Comparison of ENCODE assay signal across 27 cellular contexts in genomic region chr7:38903057-38903456, GRCh38. TPM values are rescaled to one million over a fixed set of nuclear protein-coding genes. Genes with fewer than 3 reads are reported as not detected.
A peak's percentile ranks its signal among the peaks of the same experiment; 100 is the strongest.
DNase-seq lines count a peak whose midpoint lies in the region; ATAC-seq, FAIRE-seq and TF ChIP-seq lines count a peak whose summit lies in the region.
"Had no signal": no experiment of that assay in that cellular context is flagged by ENCODE, and none has a peak within 500 bp of the region (broad histone marks: within the 10 kb centered on the region; RNA-seq: fewer than 3 reads in every experiment).

No MANE protein-coding gene starts in this region.

- H3K9me2 ChIP-seq in GM23338 (ENCODE audit: insufficient read depth), result no peaks in the 10 kb centered on the region

- H3F3A ChIP-seq in GM23338 (replicated peaks; ENCODE audit: low read depth) (no peaks in the 10 kb centered on the region), neural progenitor cell (ENCODE audit: low read depth) (no peaks in the 10 kb centered on the region)

- H3K4me2 ChIP-seq in GM23338, result no peak overlapping the region
- peak overlapping the region; percentile 58 for H3K4me2 ChIP-seq in neural progenitor cell

- H4K20me1 ChIP-seq in GM23338 (replicated peaks; ENCODE audit: insufficient read depth) (peaks cover 18% of the 10 kb centered on the region; the same call in 1 of the 2 replicates), neural progenitor cell (ENCODE audit: low read depth) (peaks cover 24% of the 10 kb centered on the region)

- no peaks in the 10 kb centered on the region for H3K27me3 Mint-ChIP-seq in Calu3 (ENCODE audit: unreplicated experiment)
- H3K27me3 Mint-ChIP-seq in GM23338 (ENCODE audit: insufficient read depth, low read depth, poor library complexity), result peaks cover 2% of the 10 kb centered on the region
- no peaks in the 10 kb centered on the region for H3K27me3 Mint-ChIP-seq in central memory CD8-positive, alpha-beta T cell
- peaks cover 3% of the 10 kb centered on the region for H3K27me3 Mint-ChIP-seq in neural progenitor cell (ENCODE audit: insufficient read depth, low read depth)
- H3K27me3 Mint-ChIP-seq: CD4-positive, alpha-beta memory T cell had no signal

- H3K27ac ChIP-seq in GM23338 (ENCODE audit: low read depth) (no peak overlapping the region), neural progenitor cell (peak overlapping the region; percentile 17)
- H3K27ac ChIP-seq: BLaER1, GM23248, Peyer's patch, SK-N-MC had no signal

- H3K4me3 Mint-ChIP-seq in Calu3 (ENCODE audit: low read depth, unreplicated experiment) (no peak overlapping the region), GM23338 (no peak overlapping the region), neural progenitor cell (no peak overlapping the region)
- no peak overlapping the region for H3K4me3 Mint-ChIP-seq in central memory CD8-positive, alpha-beta T cell
- H3K4me3 Mint-ChIP-seq: CD4-positive, alpha-beta memory T cell had no signal

- H2AFZ ChIP-seq in GM23338 (no peak overlapping the region), neural progenitor cell (replicated peaks) (no peak overlapping the region)
- H2AFZ ChIP-seq: GM23248 had no signal

- H3K79me2 ChIP-seq in GM23338 (replicated peaks; ENCODE audit: insufficient read depth) (peaks cover 45% of the 10 kb centered on the region), neural progenitor cell (ENCODE audit: low read depth) (peaks cover 40% of the 10 kb centered on the region)

- DNase-seq in Calu3 (no peak), GM23338 (ENCODE audit: low spot score) (peak; percentile 23), neural progenitor cell (ENCODE audit: low spot score) (peak; percentile 51), GM12892 (ENCODE audit: insufficient read length) (no peak), NCI-H2171 (lab: John Stamatoyannopoulos, UW) (no peak)
- no peak for DNase-seq in central memory CD8-positive, alpha-beta T cell (ENCODE audit: low spot score in 2 of 2)
- DNase-seq: CD4-positive, alpha-beta memory T cell; COR-L47; EL; GF-D8; GM23248; HCEC 1CT; KBM-7; MV-4-11; NCI-H1105; NCI-H2029; NCI-H446 treated with DMSO at 0.1 percent for 48 hours; NCI-H526; OCI-M1; Peyer's patch; SIG-M5 had no signal

- no TSS peak for BruUV-seq in Calu3 (replicated peaks; lab: Mats Ljungman, UMichigan)

- 0 out of 2 replicates have a peak, but pooled peaks cover 7% of the 10 kb centered on the region for H3K4me1 ChIP-seq in GM23338 (ENCODE audit: insufficient read depth)
- peaks cover 15% of the 10 kb centered on the region for H3K4me1 ChIP-seq in neural progenitor cell

- no peak for TF ChIP-seq CTCF in Calu3 (IDR thresholded peaks at IDR 0.05; ENCODE audit: unreplicated experiment)
- TF ChIP-seq CTCF in GM23338 (conservative IDR thresholded peaks at IDR 0.05; ENCODE audit: low read depth in 2 of 2), result no peak
- no peak for TF ChIP-seq CTCF in neural progenitor cell (IDR thresholded peaks at IDR 0.05)

- H3K9me3 Mint-ChIP-seq in Calu3 (ENCODE audit: low read depth, unreplicated experiment) (no peaks in the 10 kb centered on the region), GM23338 (no peaks in the 10 kb centered on the region), neural progenitor cell (no peaks in the 10 kb centered on the region)
- H3K9me3 Mint-ChIP-seq in central memory CD8-positive, alpha-beta T cell, result no peaks in the 10 kb centered on the region
- H3K9me3 Mint-ChIP-seq: CD4-positive, alpha-beta memory T cell had no signal

- H3K36me3 ChIP-seq in GM23338 (ENCODE audit: insufficient read depth), result no peaks in the 10 kb centered on the region
- no peaks in the 10 kb centered on the region for H3K36me3 ChIP-seq in neural progenitor cell
- H3K36me3 ChIP-seq: Peyer's patch had no signal

- TF ChIP-seq POLR2A in GM12892 (IDR thresholded peaks at IDR 0.05; ENCODE audit: low read depth, low read length), result no peak
- no peak for TF ChIP-seq POLR2A in GM18505 (IDR thresholded peaks at IDR 0.05; ENCODE audit: borderline replicate concordance, extremely low read depth, insufficient read depth, insufficient read length)

- CTCF ChIA-PET in Calu3 (lab: Charles Lee), result interaction anchor here (1.2 to 1.3 kb wide), 2 partner anchors 19 to 75 kb away, joined by 3 to 4 read pairs; no protein-coding TSS in a partner anchor

- intact Hi-C loops in Calu3 (cut with micrococcal nuclease; ENCODE audit: unreplicated experiment), result no loop called here

- no peak for FAIRE-seq in GM12892 (lab: Jason Lieb, UNC)
- FAIRE-seq: A204.1, GM18507 had no signal

- H3K9ac ChIP-seq in neural progenitor cell, result peak overlapping the region; percentile 12
- H3K9ac ChIP-seq: BLaER1, GM23248 had no signal

- H3K27me3 ChIP-seq in GM23338 (ENCODE audit: insufficient read depth) (no peaks in the 10 kb centered on the region), neural progenitor cell (no peaks in the 10 kb centered on the region)
- H3K27me3 ChIP-seq: BLaER1, Peyer's patch had no signal

- H3K4me1 Mint-ChIP-seq in Calu3 (ENCODE audit: low read depth, unreplicated experiment), result peaks cover 68% of the 10 kb centered on the region
- peaks cover 15% of the 10 kb centered on the region for H3K4me1 Mint-ChIP-seq in GM23338
- peaks cover 60% of the 10 kb centered on the region for H3K4me1 Mint-ChIP-seq in central memory CD8-positive, alpha-beta T cell
- H3K4me1 Mint-ChIP-seq in neural progenitor cell, result peaks cover 16% of the 10 kb centered on the region

- H3K36me3 Mint-ChIP-seq in Calu3 (ENCODE audit: insufficient read depth, unreplicated experiment), result peaks cover 7% of the 10 kb centered on the region
- no peaks in the 10 kb centered on the region for H3K36me3 Mint-ChIP-seq in GM23338 (ENCODE audit: low read depth)
- H3K36me3 Mint-ChIP-seq in central memory CD8-positive, alpha-beta T cell (ENCODE audit: insufficient read depth), result peaks cover 2% of the 10 kb centered on the region
- no peaks in the 10 kb centered on the region for H3K36me3 Mint-ChIP-seq in neural progenitor cell

- no peaks in the 10 kb centered on the region for H3K9me3 ChIP-seq in neural progenitor cell (ENCODE audit: low read depth)
- H3K9me3 ChIP-seq: BLaER1, Peyer's patch had no signal

- H3K27ac Mint-ChIP-seq in Calu3 (ENCODE audit: unreplicated experiment), result peak overlapping the region; percentile 37
- H3K27ac Mint-ChIP-seq in GM23338, result no peak overlapping the region
- peak overlapping the region; percentile 19 for H3K27ac Mint-ChIP-seq in central memory CD8-positive, alpha-beta T cell (ENCODE audit: low read depth)
- H3K27ac Mint-ChIP-seq in neural progenitor cell, result no peak overlapping the region

- H3K4me3 ChIP-seq in GM23338 (no peak overlapping the region), neural progenitor cell (no peak overlapping the region)
- H3K4me3 ChIP-seq: BLaER1, GM23248, Peyer's patch, SK-N-MC had no signal

- ATAC-seq in GM23338 (peak; percentile 89), HG03280 (IDR thresholded peaks at IDR 0.05; ENCODE audit: unreplicated experiment) (no peak), GM18505 (IDR thresholded peaks at IDR 0.05; ENCODE audit: unreplicated experiment) (no peak)
- ATAC-seq in central memory CD8-positive, alpha-beta T cell (replicated peaks; ENCODE audit: extremely low read depth, poor library complexity, severe bottlenecking), result no peak

TF ChIP-seq in GM23338, 12 proteins besides CTCF, POLR2A, EP300 and RAD21 (continues in another document):
- TF ChIP-seq POLR2AphosphoS5 (IDR thresholded peaks at IDR 0.05; ENCODE audit: low read depth), result no peak
- no peak for TF ChIP-seq ETS1 (IDR thresholded peaks at IDR 0.05)
- TF ChIP-seq ZNF331 (CRISPR knock-in tag; IDR thresholded peaks at IDR 0.05; ENCODE audit: low read depth), result no peak

RNA-seq across cellular contexts. Expression of gene VPS41, which starts 5.9 kb away (rescaled TPM):
- total RNA-seq in Calu3 (2022) (249 and 292 TPM in 2 replicates), neural progenitor cell (ENCODE audit: low replicate concordance) (49.0 and 92.3 TPM in 2 replicates)
- total RNA-seq in GM23338 (2014; rRNA removed; shearing (Covaris generic)), result 41.2 and 45.9 TPM in 2 replicates
- 15.7 and 20.2 TPM in 2 replicates for polyA plus RNA-seq in GM23338 (2016; fragmentation: Nextera tagmentation; extraction: Ambion mirVana)
- 50.5 TPM for polyA plus RNA-seq in GM12892 (2012; ENCODE audit: missing spikeins)

Comparison
In these comparisons a context has a peak if more than half of its experiments do, and no peak if none do; other contexts are left out.
1. DNase-seq: peak in GM23338 (single experiment) and neural progenitor cell (single experiment); none in Calu3 (single experiment), central memory CD8-positive, alpha-beta T cell (0 of 2), GM12892 (single experiment) and NCI-H2171 (single experiment).
2. H3K27ac Mint-ChIP-seq: peak in Calu3 (single experiment) and central memory CD8-positive, alpha-beta T cell (single experiment); none in GM23338 (single experiment) and neural progenitor cell (single experiment).